Comparison of ENCODE assay signal across 1 cellular context in genomic region chr1:221829327-221830011, GRCh38.
TF ChIP-seq lines count a peak whose summit lies in the region.

No MANE protein-coding gene starts in this region.

TF ChIP-seq in WTC11, 78 proteins besides CTCF, POLR2A, EP300 and RAD21 (continued from another document):
- TF ChIP-seq E2F5 (CRISPR knock-in tag; IDR thresholded peaks at IDR 0.05) (no peak), NFATC4 (CRISPR knock-in tag; IDR thresholded peaks at IDR 0.05) (no peak), NFE2L1 (CRISPR knock-in tag; IDR thresholded peaks at IDR 0.05) (no peak), FOXP4 (CRISPR knock-in tag; IDR thresholded peaks at IDR 0.05) (no peak), CDX4 (CRISPR knock-in tag; IDR thresholded peaks at IDR 0.05; ENCODE audit: borderline replicate concordance) (no peak)
